ENCODE assay signal across 8 cellular contexts in the genomic region with DNA sequence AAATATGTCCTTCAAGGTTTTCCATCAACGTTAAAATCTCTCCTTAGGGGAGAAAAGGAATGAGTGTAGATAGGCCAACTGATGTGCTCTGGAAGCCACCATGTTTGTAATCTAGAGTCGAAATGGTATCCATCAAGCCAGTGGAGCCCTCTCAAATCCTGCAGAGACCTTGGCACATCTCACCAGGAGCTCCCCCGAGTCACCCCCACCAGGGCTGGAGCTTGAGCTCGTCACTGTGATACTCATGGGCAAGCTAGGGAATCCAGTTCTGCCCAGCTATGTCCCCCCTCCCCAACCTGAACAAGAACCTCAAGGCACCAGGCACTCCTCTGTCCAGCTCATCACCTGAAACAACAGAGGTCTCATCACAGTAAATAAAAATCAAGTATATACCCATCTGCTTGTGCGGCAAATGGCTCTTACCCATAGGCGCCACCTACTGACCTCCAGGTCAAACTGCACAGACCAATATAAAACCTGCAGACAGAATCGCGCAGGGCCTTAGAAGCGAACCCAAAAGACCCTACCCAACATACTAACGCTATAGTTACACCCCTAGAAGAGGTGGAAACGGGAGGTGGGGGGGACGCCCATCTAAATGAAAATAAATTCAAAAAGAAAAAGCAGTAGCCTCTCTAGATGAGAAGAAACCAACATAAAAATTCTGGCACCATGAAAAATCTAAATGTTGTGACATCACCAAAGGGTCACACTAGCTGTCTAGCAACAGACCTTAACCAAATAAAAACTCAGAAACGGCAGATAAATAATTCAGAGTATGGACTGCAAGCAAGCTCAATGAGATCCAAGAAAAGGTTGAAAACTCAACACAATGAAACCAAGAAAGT.
DNase-seq lines count a peak whose midpoint lies in the region; ATAC-seq, FAIRE-seq and TF ChIP-seq lines count a peak whose summit lies in the region.

No MANE protein-coding gene starts in this region.

- H3K4me1 Mint-ChIP-seq in activated CD4-positive, alpha-beta T cell treated with anti-CD3 and anti-CD28 coated beads, Interleukin-2, amount 10 ng/mL, durations not matched to agents 24 days and 14 days = peaks cover 27% of the 10 kb centered on the region

- peaks cover 38% of the 10 kb centered on the region for H3K36me3 Mint-ChIP-seq in activated CD4-positive, alpha-beta T cell treated with anti-CD3 and anti-CD28 coated beads, Interleukin-2, amount 10 ng/mL, durations not matched to agents 24 days and 14 days (ENCODE audit: low read depth)

- no peak overlapping the region for H3K27ac ChIP-seq in trophoblast cell (ENCODE audit: low read depth, low read length)

- ATAC-seq in esophagus mucosa = no peak

- no peak for TF ChIP-seq POLR2A in H54 (IDR thresholded peaks at IDR 0.05; ENCODE audit: low read depth, low read length)

- peaks cover 5% of the 10 kb centered on the region for H3K9me3 ChIP-seq in trophoblast cell (ENCODE audit: insufficient read depth, low read depth, low read length)

- CTCF ChIA-PET in GM10248 (lab: Yijun Ruan, JAX) = interaction anchor here (0.6 to 2.4 kb wide), 15 partner anchors 10 to 376 kb away, joined by 3 to 25 read pairs (median 4); no protein-coding TSS in a partner anchor

- TF ChIP-seq CTCF in GM10248 (IDR thresholded peaks at IDR 0.05; ENCODE audit: control extremely low read depth, extremely low read depth, low read depth, missing control alignments) = peak; percentile 34
- TF ChIP-seq CTCF in choroid plexus epithelial cell (conservative IDR thresholded peaks at IDR 0.05; ENCODE audit: low read depth, low read length) = peak; percentile 67

- H3K4me3 ChIP-seq in choroid plexus epithelial cell (ENCODE audit: low read depth, low read length) (no peak overlapping the region), trophoblast cell (ENCODE audit: low read depth, low read length) (no peak overlapping the region)

- no peaks in the 10 kb centered on the region for H3K27me3 ChIP-seq in trophoblast cell (ENCODE audit: insufficient read depth, low read length)

- no peak overlapping the region for H2BK120ac ChIP-seq in trophoblast cell (ENCODE audit: insufficient read depth, low read length, poor library complexity)

- no peak overlapping the region for H2BK12ac ChIP-seq in trophoblast cell (ENCODE audit: low read length)

- H3K9ac ChIP-seq in trophoblast cell (ENCODE audit: low read length) = no peak overlapping the region

- H3K18ac ChIP-seq in trophoblast cell (ENCODE audit: low read length) = no peak overlapping the region

- H2BK5ac ChIP-seq in trophoblast cell (ENCODE audit: low read depth, low read length, poor library complexity) = no peak overlapping the region

- peaks cover 34% of the 10 kb centered on the region for H3K9me3 Mint-ChIP-seq in activated CD4-positive, alpha-beta T cell treated with anti-CD3 and anti-CD28 coated beads, Interleukin-2, amount 10 ng/mL, durations not matched to agents 24 days and 14 days

- H3K4me1 ChIP-seq in trophoblast cell (ENCODE audit: control insufficient read depth in 1 of 2, insufficient read depth in 2 of 2, low read length in 2 of 2) = no peaks in the 10 kb centered on the region

- peak; percentile 80 for FAIRE-seq in H54 (lab: Jason Lieb, UNC)

- H2AK5ac ChIP-seq in trophoblast cell (ENCODE audit: low read length) = no peak overlapping the region

- H3K4me2 ChIP-seq in trophoblast cell (ENCODE audit: low read length) = no peak overlapping the region

- H3K14ac ChIP-seq in trophoblast cell (ENCODE audit: low read length) = no peak overlapping the region

- intact Hi-C loops in activated CD4-positive, alpha-beta T cell treated with anti-CD3 and anti-CD28 coated beads, Interleukin-2, amount 10 ng/mL, durations not matched to agents 24 days and 14 days (cut with micrococcal nuclease) = loop anchor here (1.0 kb wide), 1 partner anchor 21 kb away; no protein-coding TSS in a partner anchor

- H3K79me1 ChIP-seq in trophoblast cell (ENCODE audit: low read length) = no peaks in the 10 kb centered on the region

- no peaks in the 10 kb centered on the region for H3K36me3 ChIP-seq in trophoblast cell (ENCODE audit: control insufficient read depth in 1 of 2, insufficient read depth in 2 of 2, low read length in 2 of 2)

- POLR2A ChIA-PET in GM10248 (lab: Yijun Ruan, JAX) = no interaction called here

- H4K91ac ChIP-seq in trophoblast cell (ENCODE audit: low read depth, low read length) = no peak overlapping the region

- DNase-seq in GM10248 (ENCODE audit: extremely low spot score) (peak; percentile 39), H54 (ENCODE audit: insufficient read length, low spot score) (peak; percentile 41), NCI-H748 treated with DMSO at 0.1 percent for 48 hours (lab: John Stamatoyannopoulos, UW) (peak; percentile 63), choroid plexus epithelial cell (ENCODE audit: low read depth) (peak; percentile 57), trophoblast cell (peak; percentile 9 to 58), C1 segment of cervical spinal cord (lab: John Stamatoyannopoulos, UW) (no peak)
- no peak for DNase-seq in activated CD4-positive, alpha-beta T cell treated with anti-CD3 and anti-CD28 coated beads, Interleukin-2, amount 10 ng/mL, durations not matched to agents 24 days and 14 days

- no peak overlapping the region for H3K4me3 Mint-ChIP-seq in activated CD4-positive, alpha-beta T cell treated with anti-CD3 and anti-CD28 coated beads, Interleukin-2, amount 10 ng/mL, durations not matched to agents 24 days and 14 days

- H3K79me2 ChIP-seq in trophoblast cell (ENCODE audit: control insufficient read depth, insufficient read depth, low read length, poor library complexity) = no peaks in the 10 kb centered on the region

- H3K4ac ChIP-seq in trophoblast cell (ENCODE audit: low read depth, low read length) = no peak overlapping the region

- no peak overlapping the region for H2AFZ ChIP-seq in trophoblast cell (ENCODE audit: insufficient read depth, low read length, poor library complexity)

- no peak overlapping the region for H4K8ac ChIP-seq in trophoblast cell (ENCODE audit: low read depth, low read length)

- H4K12ac ChIP-seq in trophoblast cell (ENCODE audit: low read depth, low read length) = no peak overlapping the region

- H3K27me3 Mint-ChIP-seq in activated CD4-positive, alpha-beta T cell treated with anti-CD3 and anti-CD28 coated beads, Interleukin-2, amount 10 ng/mL, durations not matched to agents 24 days and 14 days = no peaks in the 10 kb centered on the region

- H3K23ac ChIP-seq in trophoblast cell (ENCODE audit: low read length) = no peak overlapping the region

- no CpG with 5 or more reads among the region's 13 CpGs for WGBS in trophoblast cell (ENCODE audit: extremely low coverage, insufficient coverage, insufficient read length)

- no peak overlapping the region for H3K27ac Mint-ChIP-seq in activated CD4-positive, alpha-beta T cell treated with anti-CD3 and anti-CD28 coated beads, Interleukin-2, amount 10 ng/mL, durations not matched to agents 24 days and 14 days

Comparison
In these comparisons a context has a peak if more than half of its experiments do, and no peak if none do; other contexts are left out.
1. DNase-seq: peak in GM10248 (single experiment), H54 (single experiment), NCI-H748 treated with DMSO at 0.1 percent for 48 hours (single experiment), choroid plexus epithelial cell (single experiment) and trophoblast cell (2 of 2); none in activated CD4-positive, alpha-beta T cell treated with anti-CD3 and anti-CD28 coated beads, Interleukin-2, amount 10 ng/mL, durations not matched to agents 24 days and 14 days (single experiment) and C1 segment of cervical spinal cord (0 of 14).